8 cellular contexts compared by ENCODE assay signal in genomic region chr1:107407011-107407410, GRCh38.
"Had no signal": no experiment of that assay in that cellular context is flagged by ENCODE, and none has a peak within 500 bp of the region (broad histone marks: within the 10 kb centered on the region; RNA-seq: fewer than 3 reads in every experiment).

No MANE protein-coding gene starts in this region.

- H3K27ac Mint-ChIP-seq: IgD-negative memory B cell had no signal

- H3K4me3 Mint-ChIP-seq: IgD-negative memory B cell had no signal

- H3K4me2 ChIP-seq: KMS-11 had no signal

- DNase-seq: IMR-90, KBM-7, KG1 had no signal

- FAIRE-seq: HTR-8/SVneo, K562 had no signal

- ATAC-seq: K562 had no signal

- H3K9me3 Mint-ChIP-seq: IgD-negative memory B cell had no signal

- H3K27ac ChIP-seq: HL-60, KMS-11 had no signal

- H3K4me3 ChIP-seq: K562 had no signal

- H3K27me3 Mint-ChIP-seq: IgD-negative memory B cell had no signal

- H3K9ac ChIP-seq: KMS-11 had no signal

- H3K36me3 Mint-ChIP-seq: IgD-negative memory B cell had no signal
